Comparison of ENCODE assay signal across 8 cellular contexts in the genomic region with DNA sequence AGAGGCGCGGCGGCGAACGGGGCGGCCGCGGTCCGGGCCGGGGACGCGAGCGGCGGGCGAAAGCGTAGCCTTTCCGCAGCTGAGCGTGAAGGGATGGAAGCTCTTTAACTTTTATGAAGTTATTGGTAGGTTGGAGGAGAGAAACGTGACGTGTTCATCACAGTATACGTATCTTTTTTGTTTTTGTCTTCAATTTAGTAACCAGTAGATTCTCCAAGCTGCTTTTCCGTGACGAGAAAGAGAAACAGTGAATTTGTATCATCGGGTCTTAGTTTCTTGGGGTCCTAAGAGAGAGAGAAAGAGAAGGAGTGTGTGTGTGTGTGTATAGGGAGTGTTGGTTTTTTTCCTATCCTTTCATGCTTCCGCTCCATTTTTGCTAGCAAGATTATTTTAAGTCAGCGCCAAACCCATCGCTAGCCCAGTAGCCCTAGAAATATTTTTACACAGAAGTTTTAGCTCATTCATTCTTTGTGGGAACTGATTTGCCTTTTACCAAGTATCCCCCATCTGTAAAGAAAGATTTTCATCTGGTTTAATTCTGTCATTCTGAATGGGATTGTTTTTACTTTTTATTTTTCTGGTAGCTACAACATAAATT. TPM values are rescaled to one million over a fixed set of nuclear protein-coding genes. Genes with fewer than 3 reads are reported as not detected.
DNase-seq lines count a peak whose midpoint lies in the region; ATAC-seq and TF ChIP-seq lines count a peak whose summit lies in the region.

No MANE protein-coding gene starts in this region.

- ATAC-seq in HG03378 (IDR thresholded peaks at IDR 0.05; ENCODE audit: unreplicated experiment), result peak; percentile 16

- peaks cover 16 to 31% of the 10 kb centered on the region in 2 donors for H3K4me1 ChIP-seq in mucosa of rectum (ENCODE audit: control insufficient read depth in 2 of 2, insufficient read depth in 2 of 2, low read length in 2 of 2)

- POLR2A ChIA-PET in AG04449 (lab: Yijun Ruan, JAX), result interaction anchor here (0.6 to 1.6 kb wide), 2 partner anchors 130 to 360 kb away, joined by 3 to 4 read pairs; no protein-coding TSS in a partner anchor

- H3K27me3 ChIP-seq in brain microvascular endothelial cell (replicated peaks) (no peaks in the 10 kb centered on the region), mucosa of rectum (ENCODE audit: control insufficient read depth in 2 of 2, insufficient read depth in 2 of 2, low read length in 2 of 2) (no peaks in the 10 kb centered on the region)

- H3K27ac ChIP-seq in brain microvascular endothelial cell, result peak overlapping the region; percentile 96
- peak overlapping the region; percentile 97 for H3K27ac ChIP-seq in mucosa of rectum (ENCODE audit: low read depth in 2 of 2, low read length in 2 of 2)
- H3K27ac ChIP-seq in caudate nucleus (ENCODE audit: low read depth, low read length), result no peak overlapping the region

- H3K36me3 ChIP-seq in brain microvascular endothelial cell (replicated peaks) (peaks cover 15% of the 10 kb centered on the region), mucosa of rectum (ENCODE audit: control insufficient read depth in 2 of 2, insufficient read depth in 2 of 2, low read length in 2 of 2) (peaks cover 6 to 12% of the 10 kb centered on the region in 2 donors)

- in situ Hi-C loops in brain microvascular endothelial cell (cut with HindIII; ENCODE audit: low pct_ligation_motif_present, low sequenced_read_pairs), result no loop called here

- H3K4me3 ChIP-seq in AG04449 (ENCODE audit: low read depth, low read length) (peak overlapping the region; percentile 91), brain microvascular endothelial cell (ENCODE audit: low read depth, low read length) (peak overlapping the region; percentile 91), mucosa of rectum (ENCODE audit: low read length in 2 of 2) (peak overlapping the region; percentile 92 to 97)

- TF ChIP-seq CTCF in AG04449 (IDR thresholded peaks at IDR 0.05; ENCODE audit: insufficient read depth, low read length, missing control alignments) (no peak), brain microvascular endothelial cell (IDR thresholded peaks at IDR 0.05; ENCODE audit: low read depth, low read length, missing control alignments) (no peak)

- CTCF ChIA-PET in AG04449 (lab: Yijun Ruan, JAX), result interaction anchor here (1.0 to 2.1 kb wide), 5 partner anchors 9 to 27 kb away, joined by 3 to 8 read pairs (median 4); no protein-coding TSS in a partner anchor

- peak overlapping the region; percentile 79 to 93 for H3K9ac ChIP-seq in mucosa of rectum (ENCODE audit: low read depth in 1 of 2, low read length in 2 of 2)

- H3K9me3 ChIP-seq in mucosa of rectum (ENCODE audit: control insufficient read depth in 2 of 2, low read length in 2 of 2), result no peaks in the 10 kb centered on the region

- DNase-seq in AG04449 (ENCODE audit: low read depth, low spot score) (no peak), brain microvascular endothelial cell (no peak), C1 segment of cervical spinal cord (lab: John Stamatoyannopoulos, UW) (no peak), caudate nucleus (lab: John Stamatoyannopoulos, UW) (no peak), dermis blood vessel endothelial cell (no peak)
- DNase-seq in activated effector memory CD4-positive, alpha-beta T cell treated with anti-CD3 and anti-CD28 coated beads, Interleukin-2, amount 50 U/mL, for 16 hours, result no peak

RNA-seq across cellular contexts. Expression of a gene that starts 0.7 kb away (rescaled TPM):
- 66.4 and 88.5 TPM in 2 replicates for total RNA-seq in dermis blood vessel endothelial cell

RNA-seq across cellular contexts. Expression of a gene that starts 1.2 kb away (rescaled TPM):
- 37.8 and 46.6 TPM in 2 replicates for total RNA-seq in dermis blood vessel endothelial cell

RNA-seq across cellular contexts. Expression of a gene that starts 48.5 kb away (rescaled TPM):
- 36.2 and 68.2 TPM in 2 replicates for total RNA-seq in dermis blood vessel endothelial cell
